In the genomic region with DNA sequence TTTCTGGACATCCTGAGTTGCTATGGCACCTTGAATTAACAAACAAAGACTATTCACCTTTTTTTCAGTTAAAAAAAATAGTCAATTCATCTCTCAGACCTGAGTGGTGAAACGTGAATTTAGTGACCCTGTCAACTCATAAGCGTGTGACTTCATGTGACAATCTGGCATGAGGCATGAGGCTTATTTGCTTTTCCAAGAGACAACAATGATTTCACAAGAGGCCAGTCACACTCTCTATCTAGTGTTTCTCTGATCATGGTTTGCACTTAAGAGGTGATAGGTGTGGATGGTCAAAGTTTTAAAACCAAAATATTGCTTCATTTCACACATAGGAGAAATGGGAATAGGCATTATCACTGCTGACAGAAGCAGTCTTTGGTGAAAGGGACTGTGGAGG, we compare ENCODE assay signal across 17 cellular contexts.
A peak's percentile ranks its signal among the peaks of the same experiment; 100 is the strongest.
DNase-seq lines count a peak whose midpoint lies in the region; ATAC-seq, FAIRE-seq and TF ChIP-seq lines count a peak whose summit lies in the region.
"Had no signal": no experiment of that assay in that cellular context is flagged by ENCODE, and none has a peak within 500 bp of the region (broad histone marks: within the 10 kb centered on the region; RNA-seq: fewer than 3 reads in every experiment).

No MANE protein-coding gene starts in this region.

- peaks cover 0 to 11% (median 0%) of the 10 kb centered on the region in 4 donors for H3K9me3 ChIP-seq in tibial nerve
- H3K9me3 ChIP-seq: SJSA1 had no signal

- in situ Hi-C loops in Caki2 (cut with HindIII; ENCODE audit: low pct_unique_long_range_greater_than_20kb, low sequenced_read_pairs): no loop called here
- in situ Hi-C loops in brain microvascular endothelial cell (cut with HindIII; ENCODE audit: low pct_ligation_motif_present, low sequenced_read_pairs): no loop called here

- H3K4me1 ChIP-seq in tibial nerve: no peaks in the 10 kb centered on the region
- H3K4me1 ChIP-seq: SJSA1 had no signal

- H3K27me3 ChIP-seq in tibial nerve (no peaks in the 10 kb centered on the region), brain microvascular endothelial cell (replicated peaks) (no peaks in the 10 kb centered on the region)
- H3K27me3 ChIP-seq: SJSA1 had no signal

- no peak overlapping the region for H3K27ac ChIP-seq in tibial nerve
- no peak overlapping the region for H3K27ac ChIP-seq in brain microvascular endothelial cell
- H3K27ac ChIP-seq: SJSA1 had no signal

- FAIRE-seq in islet of Langerhans (lab: Jason Lieb, UNC): peak; percentile 89
- FAIRE-seq: H54 had no signal

- H3K4me3 ChIP-seq in tibial nerve (no peak overlapping the region), brain microvascular endothelial cell (ENCODE audit: low read depth, low read length) (no peak overlapping the region)
- H3K4me3 ChIP-seq: SJSA1 had no signal

- no peak for TF ChIP-seq CTCF in tibial nerve (IDR thresholded peaks at IDR 0.05)
- no peak for TF ChIP-seq CTCF in brain microvascular endothelial cell (IDR thresholded peaks at IDR 0.05; ENCODE audit: low read depth, low read length, missing control alignments)

- DNase-seq in Caki2 (ENCODE audit: low read depth): peak; percentile 27
- DNase-seq in DMS53 (lab: John Stamatoyannopoulos, UW): peak; percentile 89
- DNase-seq in NCI-H69 (lab: John Stamatoyannopoulos, UW): peak; percentile 63
- no peak for DNase-seq in tibial nerve (ENCODE audit: low spot score in 2 of 2)
- DNase-seq in NCI-H128 (lab: John Stamatoyannopoulos, UW; ENCODE audit: unreplicated experiment): no peak
- DNase-seq in brain microvascular endothelial cell: no peak
- DNase-seq: ACHN; CD4-positive, alpha-beta memory T cell; EL; KBM-7; NCI-H1048; NCI-H187 treated with DMSO at 0.1 percent for 48 hours; NCI-H526 treated with DMSO at 0.1 percent for 48 hours had no signal

- no peaks in the 10 kb centered on the region for H3K36me3 ChIP-seq in tibial nerve
- no peaks in the 10 kb centered on the region for H3K36me3 ChIP-seq in brain microvascular endothelial cell (replicated peaks)
- H3K36me3 ChIP-seq: SJSA1 had no signal

- 64 to 84% methylated on average over 2 of the region's 2 CpGs for WGBS in tibial nerve, 2 donors

- no peak for ATAC-seq in GM18502 (IDR thresholded peaks at IDR 0.05; ENCODE audit: poor library complexity, unreplicated experiment)

- no peak for TF ChIP-seq POLR2A in tibial nerve (IDR thresholded peaks at IDR 0.05)

- no peak for TF ChIP-seq EP300 in tibial nerve (IDR thresholded peaks at IDR 0.05)

Comparison
In these comparisons a context has a peak if more than half of its experiments do, and no peak if none do; other contexts are left out.
1. DNase-seq: peak in Caki2 (single experiment), DMS53 (single experiment) and NCI-H69 (single experiment); none in tibial nerve (0 of 2), NCI-H128 (single experiment) and brain microvascular endothelial cell (single experiment).